8 cellular contexts compared by ENCODE assay signal in genomic region chr13:43785681-43786471, GRCh38. TPM values are rescaled to one million over a fixed set of nuclear protein-coding genes. Genes with fewer than 3 reads are reported as not detected.
DNase-seq lines count a peak whose midpoint lies in the region; ATAC-seq, FAIRE-seq and TF ChIP-seq lines count a peak whose summit lies in the region.

No MANE protein-coding gene starts in this region.

- no peak for TF ChIP-seq POLR2A in A549 (IDR thresholded peaks at IDR 0.05; ENCODE audit: low read length)

- no peak overlapping the region for H4K91ac ChIP-seq in neuronal stem cell (ENCODE audit: low read depth, low read length, poor library complexity)

- H4K8ac ChIP-seq in neuronal stem cell (ENCODE audit: low read depth, low read length) = no peak overlapping the region

- H3K27ac ChIP-seq in A549 (peak overlapping the region; percentile 63 to 89; a peak in 4 of 6 replicates), neuronal stem cell (replicated peaks; ENCODE audit: low read length) (no peak overlapping the region)

- peak overlapping the region; percentile 99 for H3K4me2 ChIP-seq in A549
- H3K4me2 ChIP-seq in neuronal stem cell (ENCODE audit: insufficient read depth, low read length, poor library complexity, severe bottlenecking) = peak overlapping the region; percentile 99

- ATAC-seq in A549 = peak; percentile 80
- peak; percentile 88 for ATAC-seq in Right ventricle myocardium superior (ENCODE audit: poor library complexity)

- H2BK12ac ChIP-seq in neuronal stem cell (ENCODE audit: low read length) = no peak overlapping the region

- no peak overlapping the region for H2AK5ac ChIP-seq in neuronal stem cell (ENCODE audit: low read depth, low read length)

- TF ChIP-seq CTCF in A549 (IDR thresholded peaks at IDR 0.05) (no peak), GM12875 (IDR thresholded peaks at IDR 0.05; ENCODE audit: borderline replicate concordance, insufficient read depth, low read depth, low read length) (no peak)

- H3K27me3 ChIP-seq in adipocyte (replicated peaks; ENCODE audit: control insufficient read depth, insufficient read depth, low read length) = no peaks in the 10 kb centered on the region
- peaks cover 0 to 2% (median 0%) of the 10 kb centered on the region in 3 experiments for H3K27me3 ChIP-seq in neuronal stem cell (ENCODE audit: control insufficient read depth in 3 of 3, insufficient read depth in 3 of 3, low read depth in 1 of 3, low read length in 3 of 3)

- no peaks in the 10 kb centered on the region for H3K9me3 ChIP-seq in A549
- H3K9me3 ChIP-seq in adipocyte (ENCODE audit: control insufficient read depth, low read length) = no peaks in the 10 kb centered on the region
- no peaks in the 10 kb centered on the region for H3K9me3 ChIP-seq in neuronal stem cell (replicated peaks in 1 of 2; ENCODE audit: control insufficient read depth in 2 of 2, insufficient read depth in 1 of 2, low read depth in 1 of 2, low read length in 2 of 2)

- no peaks in the 10 kb centered on the region for H3K79me1 ChIP-seq in neuronal stem cell (ENCODE audit: low read depth, low read length)

- POLR2A ChIA-PET in A549 (lab: Yijun Ruan, JAX) = no interaction called here

- FAIRE-seq in A549 (lab: Jason Lieb, UNC) = no peak

- H3K18ac ChIP-seq in neuronal stem cell (ENCODE audit: low read length) = peak overlapping the region; percentile 56

- H3K23ac ChIP-seq in neuronal stem cell (ENCODE audit: low read depth, low read length, poor library complexity) = no peak overlapping the region

- H3K9ac ChIP-seq in adipocyte (ENCODE audit: low read length) = peak overlapping the region; percentile 86
- peak overlapping the region; percentile 12 for H3K9ac ChIP-seq in neuronal stem cell (ENCODE audit: low read depth, low read length, poor library complexity)

- H2BK120ac ChIP-seq in neuronal stem cell (ENCODE audit: low read depth, low read length) = no peak overlapping the region

- CTCF ChIA-PET in A549 (lab: Yijun Ruan, JAX) = interaction anchor here (0.7 to 4.3 kb wide), 6 partner anchors 8 to 701 kb away, joined by 3 to 21 read pairs (median 5); no protein-coding TSS in a partner anchor

- no peak for TF ChIP-seq RAD21 in A549 (conservative IDR thresholded peaks at IDR 0.05 in 1 of 2, IDR thresholded peaks at IDR 0.05 in 1 of 2)

- peak; percentile 52 to 64 for DNase-seq in A549 (ENCODE audit: low read depth in 1 of 2, low spot score in 1 of 2)
- DNase-seq in NCI-H345 treated with DMSO at 0.1 percent for 48 hours (lab: John Stamatoyannopoulos, UW; ENCODE audit: unreplicated experiment) = peak; percentile 36
- peak; percentile 90 for DNase-seq in adipocyte (ENCODE audit: low read depth)
- DNase-seq in Right ventricle myocardium superior = peak; percentile 89
- peak; percentile 41 for DNase-seq in neuronal stem cell (ENCODE audit: low spot score)
- no peak for DNase-seq in OCI-M2 (lab: John Stamatoyannopoulos, UW; ENCODE audit: unreplicated experiment)
- no peak for DNase-seq in NCI-H2107 treated with DMSO at 0.1 percent for 48 hours (lab: John Stamatoyannopoulos, UW; ENCODE audit: unreplicated experiment)

- H2BK15ac ChIP-seq in neuronal stem cell (ENCODE audit: low read length) = no peak overlapping the region

- no peaks in the 10 kb centered on the region for H3K36me3 ChIP-seq in adipocyte (ENCODE audit: control insufficient read depth, insufficient read depth, low read length, severe bottlenecking)
- no peaks in the 10 kb centered on the region for H3K36me3 ChIP-seq in neuronal stem cell (replicated peaks in 1 of 2; ENCODE audit: control insufficient read depth in 2 of 2, insufficient read depth in 2 of 2, low read length in 2 of 2)

- H3K4me1 ChIP-seq in A549 = peaks cover 9% of the 10 kb centered on the region
- H3K4me1 ChIP-seq in adipocyte (ENCODE audit: control insufficient read depth, insufficient read depth, low read length) = peaks cover 22% of the 10 kb centered on the region
- H3K4me1 ChIP-seq in neuronal stem cell (ENCODE audit: control insufficient read depth in 2 of 2, insufficient read depth in 1 of 2, low read depth in 1 of 2, low read length in 2 of 2) = peaks cover 6 to 19% of the 10 kb centered on the region in 2 donors

- H2BK5ac ChIP-seq in neuronal stem cell (ENCODE audit: low read length) = no peak overlapping the region

- intact Hi-C loops in Right ventricle myocardium superior (cut with DNase I) = no loop called here

- no peak overlapping the region for H3K4ac ChIP-seq in neuronal stem cell (ENCODE audit: low read length)

- H2AFZ ChIP-seq in neuronal stem cell (ENCODE audit: low read length) = peak overlapping the region; percentile 99

- no peak for TF ChIP-seq EP300 in A549 (IDR thresholded peaks at IDR 0.05)

- H3K4me3 ChIP-seq in A549 = peak overlapping the region; percentile 60
- H3K4me3 ChIP-seq in GM12875 (ENCODE audit: low read depth, low read length) = peak overlapping the region; percentile 72
- peak overlapping the region; percentile 84 for H3K4me3 ChIP-seq in adipocyte (ENCODE audit: low read length)
- peak overlapping the region; percentile 76 to 85 for H3K4me3 ChIP-seq in neuronal stem cell (ENCODE audit: low read length in 2 of 2)

- H3K14ac ChIP-seq in neuronal stem cell (ENCODE audit: low read length) = no peak overlapping the region

- WGBS in A549 (ENCODE audit: missing lambda C conversion rate) = 0% methylated on average over 19 of the region's 75 CpGs
- WGBS in neuronal stem cell (ENCODE audit: extremely low coverage in 2 of 2, insufficient read length in 2 of 2, insufficient replicate concordance in 1 of 2), 2 donors = no CpG with 5 or more reads among the region's 75 CpGs

TF ChIP-seq in A549, 52 proteins besides CTCF, POLR2A, EP300 and RAD21:
- TF ChIP-seq HOXA7 (CRISPR knock-in tag; IDR thresholded peaks at IDR 0.05) (no peak), MAX (IDR thresholded peaks at IDR 0.05) (peak; percentile 80), CEBPB (IDR thresholded peaks at IDR 0.05) (no peak), REST (IDR thresholded peaks at IDR 0.05) (peak; percentile 44; the same call in 1 of the 2 replicates), MAZ (IDR thresholded peaks at IDR 0.05; ENCODE audit: borderline replicate concordance, low read depth, low read length) (no peak), E2F6 (IDR thresholded peaks at IDR 0.05; ENCODE audit: borderline replicate concordance, low read depth) (peak; percentile 90)
- TF ChIP-seq, protein P1, sequence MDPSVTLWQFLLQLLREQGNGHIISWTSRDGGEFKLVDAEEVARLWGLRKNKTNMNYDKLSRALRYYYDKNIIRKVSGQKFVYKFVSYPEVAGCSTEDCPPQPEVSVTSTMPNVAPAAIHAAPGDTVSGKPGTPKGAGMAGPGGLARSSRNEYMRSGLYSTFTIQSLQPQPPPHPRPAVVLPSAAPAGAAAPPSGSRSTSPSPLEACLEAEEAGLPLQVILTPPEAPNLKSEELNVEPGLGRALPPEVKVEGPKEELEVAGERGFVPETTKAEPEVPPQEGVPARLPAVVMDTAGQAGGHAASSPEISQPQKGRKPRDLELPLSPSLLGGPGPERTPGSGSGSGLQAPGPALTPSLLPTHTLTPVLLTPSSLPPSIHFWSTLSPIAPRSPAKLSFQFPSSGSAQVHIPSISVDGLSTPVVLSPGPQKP (IDR thresholded peaks at IDR 0.05; ENCODE audit: low read depth, low read length) = no peak

RNA-seq across cellular contexts. Expression of gene ENOX1, which starts 0.9 kb away (rescaled TPM):
- polyA plus RNA-seq in A549 (2011; rRNA removed) = 0.41 and 0.46 TPM in 2 replicates
- 0.38 and 0.39 TPM in 2 replicates for polyA plus RNA-seq in A549 (2012; cell fraction: cytosol; rRNA removed)
- polyA plus RNA-seq in A549 (2012; cell fraction: nucleus; rRNA removed) = 0.24 and 0.25 TPM in 2 replicates
- polyA plus RNA-seq in A549 (2017; fragmentation: RNase III; extraction: RNeasy Plus Mini Kit Qiagen cat#74134 plus additional on column Dnase treatment) = 0.28 to 0.33 TPM (median 0.28 TPM) in 3 replicates
- 0.29 and 0.37 TPM in 2 replicates for polyA minus RNA-seq in A549 (2011; rRNA and poly(A)+ RNA removed)
- total RNA-seq in Right ventricle myocardium superior = 7.5 TPM
- 0.93 TPM for polyA plus RNA-seq in neuronal stem cell (2013, experiment 1 of 2)
- 0.90 TPM for polyA plus RNA-seq in neuronal stem cell (2013, experiment 2 of 2)

Comparison
In these comparisons a context has a peak if more than half of its experiments do, and no peak if none do; other contexts are left out.
1. DNase-seq: peak in A549 (2 of 2), NCI-H345 treated with DMSO at 0.1 percent for 48 hours (single experiment), adipocyte (single experiment), Right ventricle myocardium superior (single experiment) and neuronal stem cell (single experiment); none in OCI-M2 (single experiment) and NCI-H2107 treated with DMSO at 0.1 percent for 48 hours (single experiment).
2. Peak in every context shown above with its lines, with median percentiles within 50 percentile points of each other: H3K4me3 ChIP-seq.